19 cellular contexts compared by ENCODE assay signal in the genomic region with DNA sequence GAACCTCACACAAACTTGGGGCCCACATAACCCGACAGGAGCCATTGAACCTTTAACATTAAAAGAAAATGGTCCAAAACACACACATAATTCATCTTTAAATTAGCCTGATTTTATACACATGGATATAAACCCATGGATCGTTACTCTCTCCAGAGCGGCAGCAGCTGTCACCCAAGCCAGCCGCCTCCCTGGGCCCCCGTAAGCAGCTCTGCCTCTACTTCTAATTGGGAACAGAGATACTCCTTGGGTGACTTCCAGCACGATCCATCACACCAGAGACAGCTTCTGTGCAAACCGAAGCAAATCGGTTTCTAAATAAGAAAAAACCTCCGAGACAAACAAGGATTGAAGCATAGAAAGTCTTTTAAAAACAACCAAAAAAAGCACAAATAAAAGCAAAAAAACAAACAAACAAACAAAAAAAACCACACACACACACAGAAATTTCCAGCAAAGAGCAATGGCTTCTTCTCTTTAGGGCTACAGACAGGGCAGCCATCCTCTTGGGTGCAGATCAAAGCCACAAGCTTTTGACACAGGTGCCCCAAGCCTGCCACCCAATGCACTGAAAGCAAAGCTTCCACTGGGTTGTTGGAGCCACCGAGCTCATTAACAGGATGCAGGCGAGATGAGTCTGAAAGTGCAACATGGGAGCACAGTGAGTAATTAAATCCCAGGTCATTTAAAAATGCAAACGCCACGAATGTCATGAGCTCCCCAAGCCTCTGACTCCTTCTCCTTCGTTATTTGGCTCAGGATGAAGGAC.
DNase-seq lines count a peak whose midpoint lies in the region; TF ChIP-seq lines count a peak whose summit lies in the region.
"Had no signal": no experiment of that assay in that cellular context is flagged by ENCODE, and none has a peak within 500 bp of the region (broad histone marks: within the 10 kb centered on the region; RNA-seq: fewer than 3 reads in every experiment).

No MANE protein-coding gene starts in this region.

- H3K27ac ChIP-seq in BLaER1: no peak overlapping the region
- H3K27ac ChIP-seq in Karpas-422 (ENCODE audit: low read length): no peak overlapping the region
- no peak overlapping the region for H3K27ac ChIP-seq in PC-9
- H3K27ac ChIP-seq: C4-2B, hepatocyte, parathyroid adenoma, thoracic aorta had no signal

- no peaks in the 10 kb centered on the region for H3F3A ChIP-seq in PC-9 (ENCODE audit: insufficient read depth, low read depth)

- H3K79me2 ChIP-seq in Karpas-422 (ENCODE audit: low read length) (no peaks in the 10 kb centered on the region), PC-9 (ENCODE audit: low read depth) (no peaks in the 10 kb centered on the region)
- H3K79me2 ChIP-seq: hepatocyte, parathyroid adenoma had no signal

- H3K9ac ChIP-seq in BLaER1 (no peak overlapping the region), Karpas-422 (ENCODE audit: low read length) (no peak overlapping the region)
- H3K9ac ChIP-seq: parathyroid adenoma had no signal

- DNase-seq in M059J (ENCODE audit: low read depth): peak; percentile 36
- peak; percentile 32 for DNase-seq in astrocyte of the cerebellum (ENCODE audit: low read depth)
- peak; percentile 39 for DNase-seq in mesenteric fat pad (ENCODE audit: low spot score)
- no peak for DNase-seq in Karpas-422
- DNase-seq in PC-9: no peak
- DNase-seq in amygdala (lab: John Stamatoyannopoulos, UW): no peak
- no peak for DNase-seq in A172 (ENCODE audit: low spot score)
- DNase-seq: activated gamma-delta T cell treated with Interleukin-2 at 50 U/mL for 16 hours, aorta, DMS53, kidney glomerular epithelial cell, NCI-H774, small intestine, T-helper 2 cell had no signal

- H3K4me1 ChIP-seq in BLaER1: peaks cover 20% of the 10 kb centered on the region
- H3K4me1 ChIP-seq in Karpas-422 (ENCODE audit: low read length): no peaks in the 10 kb centered on the region
- H3K4me1 ChIP-seq in PC-9 (replicated peaks; ENCODE audit: insufficient read depth): no peaks in the 10 kb centered on the region
- H3K4me1 ChIP-seq: parathyroid adenoma had no signal

- POLR2A ChIA-PET in PC-9 (lab: Charles Lee; ENCODE audit: unreplicated experiment): no interaction called here

- H3K36me3 ChIP-seq in BLaER1 (no peaks in the 10 kb centered on the region), Karpas-422 (ENCODE audit: insufficient read depth, low read length) (no peaks in the 10 kb centered on the region), PC-9 (ENCODE audit: low read depth) (no peaks in the 10 kb centered on the region)
- H3K36me3 ChIP-seq: thoracic aorta had no signal

- no TSS peak for BruUV-seq in PC-9 (replicated peaks; lab: Mats Ljungman, UMichigan)

- H4K20me1 ChIP-seq in BLaER1: no peaks in the 10 kb centered on the region
- no peaks in the 10 kb centered on the region; the same call in 1 of the 2 replicates for H4K20me1 ChIP-seq in Karpas-422 (ENCODE audit: insufficient read depth, low read depth, low read length)
- no peaks in the 10 kb centered on the region for H4K20me1 ChIP-seq in PC-9 (ENCODE audit: insufficient read depth)

- H2AFZ ChIP-seq in Karpas-422 (ENCODE audit: low read length): no peak overlapping the region
- H2AFZ ChIP-seq in PC-9: no peak overlapping the region
- H2AFZ ChIP-seq: hepatocyte, parathyroid adenoma had no signal

- intact Hi-C loops in PC-9 (cut with micrococcal nuclease; ENCODE audit: unreplicated experiment): no loop called here

- H3K4me3 ChIP-seq in BLaER1: no peak overlapping the region
- H3K4me3 ChIP-seq in astrocyte of the cerebellum (ENCODE audit: low read depth, low read length): no peak overlapping the region
- no peak overlapping the region for H3K4me3 ChIP-seq in Karpas-422 (ENCODE audit: low read length)
- no peak overlapping the region for H3K4me3 ChIP-seq in PC-9
- H3K4me3 ChIP-seq: hepatocyte, thoracic aorta had no signal

- no peaks in the 10 kb centered on the region for H3K9me3 ChIP-seq in BLaER1
- no peaks in the 10 kb centered on the region for H3K9me3 ChIP-seq in Karpas-422 (ENCODE audit: low read length)
- no peaks in the 10 kb centered on the region for H3K9me3 ChIP-seq in PC-9 (ENCODE audit: insufficient read depth, low read depth)
- H3K9me3 ChIP-seq: thoracic aorta had no signal

- in situ Hi-C loops in astrocyte of the cerebellum (cut with HindIII; ENCODE audit: low sequenced_read_pairs): no loop called here

- CTCF ChIA-PET in PC-9 (lab: Charles Lee): no interaction called here

- H3K4me2 ChIP-seq in BLaER1 (peak overlapping the region; percentile 33), Karpas-422 (ENCODE audit: low read depth, low read length, poor library complexity, severe bottlenecking) (no peak overlapping the region), PC-9 (no peak overlapping the region)
- H3K4me2 ChIP-seq: hepatocyte had no signal

- H3K27me3 ChIP-seq in BLaER1 (no peaks in the 10 kb centered on the region), Karpas-422 (ENCODE audit: low read length) (no peaks in the 10 kb centered on the region), PC-9 (ENCODE audit: insufficient read depth, low read depth) (peaks cover 98% of the 10 kb centered on the region)

- H3K9me2 ChIP-seq in Karpas-422 (replicated peaks; ENCODE audit: insufficient read depth, low read length) (no peaks in the 10 kb centered on the region), PC-9 (ENCODE audit: insufficient read depth) (no peaks in the 10 kb centered on the region)

- TF ChIP-seq CTCF in astrocyte of the cerebellum (IDR thresholded peaks at IDR 0.05; ENCODE audit: low read depth, low read length, missing control alignments) (no peak), PC-9 (conservative IDR thresholded peaks at IDR 0.05) (no peak)

Comparison
In these comparisons a context has a peak if more than half of its experiments do, and no peak if none do; other contexts are left out.
1. DNase-seq: peak in M059J (single experiment), astrocyte of the cerebellum (single experiment) and mesenteric fat pad (single experiment); none in Karpas-422 (single experiment), PC-9 (0 of 2), amygdala (0 of 56) and A172 (single experiment).